In genomic region chr4:128524311-128524710, GRCh38 we compare ENCODE assay signal across 11 cellular contexts.
A peak's percentile ranks its signal among the peaks of the same experiment; 100 is the strongest.
DNase-seq lines count a peak whose midpoint lies in the region; ATAC-seq, FAIRE-seq and TF ChIP-seq lines count a peak whose summit lies in the region.
"Had no signal": no experiment of that assay in that cellular context is flagged by ENCODE, and none has a peak within 500 bp of the region (broad histone marks: within the 10 kb centered on the region; RNA-seq: fewer than 3 reads in every experiment).

No MANE protein-coding gene starts in this region.

- no peak overlapping the region for H3K4me3 ChIP-seq in fibroblast of the aortic adventitia (ENCODE audit: low read depth, low read length)
- no peak overlapping the region for H3K4me3 ChIP-seq in retinal pigment epithelial cell (ENCODE audit: low read length)
- no peak overlapping the region for H3K4me3 ChIP-seq in dorsolateral prefrontal cortex

- no peak for TF ChIP-seq CTCF in fibroblast of the aortic adventitia (IDR thresholded peaks at IDR 0.05; ENCODE audit: insufficient read depth, low read length)
- no peak for TF ChIP-seq CTCF in retinal pigment epithelial cell (conservative IDR thresholded peaks at IDR 0.05; ENCODE audit: low read depth, low read length)
- TF ChIP-seq CTCF in dorsolateral prefrontal cortex (IDR thresholded peaks at IDR 0.05 in 54 of 56, conservative IDR thresholded peaks at IDR 0.05 in 2 of 56; ENCODE audit: low read depth in 1 of 56, partially characterized antibody in 56 of 56), result no peak

- intact Hi-C loops in dorsolateral prefrontal cortex (cut with DNase I), result no loop called here

- peak; percentile 62 for DNase-seq in Daoy (ENCODE audit: low read depth)
- DNase-seq in SW480 (ENCODE audit: low spot score), result peak; percentile 8
- DNase-seq in fibroblast of the aortic adventitia (ENCODE audit: low read depth), result peak; percentile 97
- peak; percentile 78 for DNase-seq in retinal pigment epithelial cell (ENCODE audit: low read depth)
- DNase-seq in frontal cortex (ENCODE audit: low spot score in 2 of 2), result no peak
- no peak for DNase-seq in Ammon's horn (ENCODE audit: low spot score)
- no peak for DNase-seq in dorsolateral prefrontal cortex
- DNase-seq: mesendoderm, SHP77 had no signal

- no peak for ATAC-seq in HG02678 (IDR thresholded peaks at IDR 0.05; ENCODE audit: unreplicated experiment)

- no peaks in the 10 kb centered on the region for H3K27me3 ChIP-seq in dorsolateral prefrontal cortex

- H3K27ac ChIP-seq in dorsolateral prefrontal cortex, result no peak overlapping the region

- FAIRE-seq in frontal cortex (lab: Jason Lieb, UNC), result no peak
- FAIRE-seq: D721Med had no signal

Comparison
In these comparisons a context has a peak if more than half of its experiments do, and no peak if none do; other contexts are left out.
1. DNase-seq: peak in Daoy (single experiment), SW480 (single experiment), fibroblast of the aortic adventitia (single experiment) and retinal pigment epithelial cell (single experiment); none in frontal cortex (0 of 2), Ammon's horn (single experiment) and dorsolateral prefrontal cortex (0 of 10).